8 cellular contexts compared by ENCODE assay signal in genomic region chrX:135985123-135985973, GRCh38. TPM values are rescaled to one million over a fixed set of nuclear protein-coding genes. Genes with fewer than 3 reads are reported as not detected.
DNase-seq lines count a peak whose midpoint lies in the region; ATAC-seq and TF ChIP-seq lines count a peak whose summit lies in the region.

TSS of gene SLC9A6 (plus strand) at chrX:135985435. CDS start at chrX:135985659, 224 bp downstream.

- no peaks in the 10 kb centered on the region; the same call in 1 of the 2 replicates for H4K20me1 ChIP-seq in GM23338 (replicated peaks; ENCODE audit: insufficient read depth)

- H3K4me3 ChIP-seq in GM23338 (peak within 1 kb of the TSS; percentile 72), cardiac muscle cell (peak within 1 kb of the TSS; percentile 59), parathyroid adenoma (ENCODE audit: low read depth, low read length) (peak within 1 kb of the TSS; percentile 68), transverse colon (peak within 1 kb of the TSS; percentile 41 to 62 (median 54))

- H3K79me2 ChIP-seq in GM23338 (replicated peaks; ENCODE audit: insufficient read depth) (peaks cover 50% of the 10 kb centered on the region), parathyroid adenoma (peaks cover 2% of the 10 kb centered on the region)

- H3K27ac Mint-ChIP-seq in GM23338, result peak within 1 kb of the TSS; percentile 36
- H3K27ac Mint-ChIP-seq in activated naive CD8-positive, alpha-beta T cell treated with anti-CD3 and anti-CD28 coated beads for 36 hours, result peak within 1 kb of the TSS; percentile 90

- H3K36me3 ChIP-seq in GM23338 (ENCODE audit: insufficient read depth), result no peaks in the 10 kb centered on the region
- no peaks in the 10 kb centered on the region for H3K36me3 ChIP-seq in cardiac muscle cell
- no peaks in the 10 kb centered on the region for H3K36me3 ChIP-seq in parathyroid adenoma (ENCODE audit: control insufficient read depth, insufficient read depth, low read length)
- H3K36me3 ChIP-seq in transverse colon, result no peaks in the 10 kb centered on the region

- H3K9me2 ChIP-seq in GM23338 (ENCODE audit: insufficient read depth), result no peaks in the 10 kb centered on the region

- H3K9me3 Mint-ChIP-seq in GM23338, result no peaks in the 10 kb centered on the region
- no peaks in the 10 kb centered on the region for H3K9me3 Mint-ChIP-seq in activated naive CD8-positive, alpha-beta T cell treated with anti-CD3 and anti-CD28 coated beads for 36 hours

- H3K4me2 ChIP-seq in GM23338 (peak within 1 kb of the TSS; percentile 85), parathyroid adenoma (ENCODE audit: low read length) (peak within 1 kb of the TSS; percentile 69)

- peak within 1 kb of the TSS; percentile 87 for H3K4me3 Mint-ChIP-seq in GM23338
- H3K4me3 Mint-ChIP-seq in activated naive CD8-positive, alpha-beta T cell treated with anti-CD3 and anti-CD28 coated beads for 36 hours, result peak within 1 kb of the TSS; percentile 92

- H3K27me3 Mint-ChIP-seq in GM23338 (ENCODE audit: insufficient read depth, low read depth, poor library complexity), result peaks cover 3% of the 10 kb centered on the region
- no peaks in the 10 kb centered on the region for H3K27me3 Mint-ChIP-seq in activated naive CD8-positive, alpha-beta T cell treated with anti-CD3 and anti-CD28 coated beads for 36 hours

- peak; percentile 74 for DNase-seq in G401 (ENCODE audit: low spot score)
- DNase-seq in GM23338 (ENCODE audit: low spot score), result peak; percentile 81
- DNase-seq in M059J (ENCODE audit: low read depth), result peak; percentile 76
- DNase-seq in activated naive CD8-positive, alpha-beta T cell treated with anti-CD3 and anti-CD28 coated beads for 36 hours, result peak; percentile 72
- DNase-seq in cardiac muscle cell (ENCODE audit: low read depth in 1 of 2, low spot score in 1 of 2), result peak; percentile 57 to 82
- DNase-seq in transverse colon, result peak; percentile 81

- H3K27me3 ChIP-seq in GM23338 (ENCODE audit: insufficient read depth) (no peaks in the 10 kb centered on the region), cardiac muscle cell (no peaks in the 10 kb centered on the region), parathyroid adenoma (ENCODE audit: control insufficient read depth, insufficient read depth, low read length) (no peaks in the 10 kb centered on the region), transverse colon (no peaks in the 10 kb centered on the region)

- no peak for TF ChIP-seq CTCF in GM23338 (conservative IDR thresholded peaks at IDR 0.05; ENCODE audit: low read depth in 2 of 2)
- TF ChIP-seq CTCF in cardiac muscle cell (IDR thresholded peaks at IDR 0.05; ENCODE audit: low read depth, low read length), result no peak
- no peak for TF ChIP-seq CTCF in parathyroid adenoma (IDR thresholded peaks at IDR 0.05)
- no peak for TF ChIP-seq CTCF in transverse colon (IDR thresholded peaks at IDR 0.05)

- 50% methylated on average over 41 of the region's 69 CpGs; no CpG with 5 or more reads in 1 of the 2 donors for WGBS in transverse colon (ENCODE audit: low coverage in 1 of 2), 2 donors

- peaks cover 26% of the 10 kb centered on the region for H3K4me1 Mint-ChIP-seq in GM23338
- H3K4me1 Mint-ChIP-seq in activated naive CD8-positive, alpha-beta T cell treated with anti-CD3 and anti-CD28 coated beads for 36 hours, result peaks cover 38% of the 10 kb centered on the region

- TF ChIP-seq POLR2A in transverse colon (IDR thresholded peaks at IDR 0.05), result no peak

- no peaks in the 10 kb centered on the region for H3K9me3 ChIP-seq in cardiac muscle cell (ENCODE audit: low read depth)
- H3K9me3 ChIP-seq in parathyroid adenoma (ENCODE audit: control insufficient read depth, low read length), result no peaks in the 10 kb centered on the region
- H3K9me3 ChIP-seq in transverse colon, result no peaks in the 10 kb centered on the region

- H2AFZ ChIP-seq in GM23338, result peak within 1 kb of the TSS; percentile 81
- peak within 1 kb of the TSS; percentile 88 for H2AFZ ChIP-seq in parathyroid adenoma

- intact Hi-C loops in transverse colon (cut with DNase I; ENCODE audit: low total_unique reads), result loop anchor here (2.0 kb wide), 1 partner anchor 25 kb away; no protein-coding TSS in a partner anchor

- in situ Hi-C loops in G401 (cut with HindIII; ENCODE audit: low sequenced_read_pairs), result no loop called here
- in situ Hi-C loops in transverse colon (cut with MboI; ENCODE audit: low pct_ligation_motif_present in 1 of 4, low pct_unique_long_range_greater_than_20kb in 1 of 4, low sequenced_read_pairs in 3 of 4), result no loop called here

- H3K36me3 Mint-ChIP-seq in GM23338 (ENCODE audit: low read depth), result no peaks in the 10 kb centered on the region; the same call in 2 of the 3 replicates
- peaks cover 4% of the 10 kb centered on the region for H3K36me3 Mint-ChIP-seq in activated naive CD8-positive, alpha-beta T cell treated with anti-CD3 and anti-CD28 coated beads for 36 hours

- H3K9ac ChIP-seq in parathyroid adenoma, result peak within 1 kb of the TSS; percentile 28

- no peak for TF ChIP-seq EP300 in transverse colon (IDR thresholded peaks at IDR 0.05; ENCODE audit: low read depth)

- no peaks in the 10 kb centered on the region for H3F3A ChIP-seq in GM23338 (replicated peaks; ENCODE audit: low read depth)

- H3K27ac ChIP-seq in GM23338 (ENCODE audit: low read depth) (peak within 1 kb of the TSS; percentile 80; the same call in 1 of the 2 replicates), cardiac muscle cell (peak within 1 kb of the TSS; percentile 60), parathyroid adenoma (peak within 1 kb of the TSS; percentile 75), transverse colon (peak within 1 kb of the TSS; percentile 81 to 94 (median 86))

- H3K4me1 ChIP-seq in GM23338 (ENCODE audit: insufficient read depth) (0 out of 2 replicates have a peak, but pooled peaks cover 7% of the 10 kb centered on the region), cardiac muscle cell (ENCODE audit: low read depth) (no peaks in the 10 kb centered on the region), parathyroid adenoma (no peaks in the 10 kb centered on the region), transverse colon (peaks cover 0 to 16% (median 4%) of the 10 kb centered on the region in 4 donors)

- peak; percentile 96 for ATAC-seq in GM23338
- ATAC-seq in SK-N-SH treated with all-trans-retinoic acid at 6 μM for 48 hours, result peak; percentile 95

TF ChIP-seq in GM23338, 12 proteins besides CTCF, POLR2A, EP300 and RAD21 (continues in another document):
- TF ChIP-seq EZH2 (IDR thresholded peaks at IDR 0.05; ENCODE audit: low read depth, unreplicated experiment), result no peak

TF ChIP-seq in SK-N-SH treated with all-trans-retinoic acid at 6 μM for 48 hours, 23 proteins besides CTCF, POLR2A, EP300 and RAD21 (continues in another document):
- no peak for TF ChIP-seq ZC3H10 (CRISPR knock-in tag; IDR thresholded peaks at IDR 0.05)
- no peak for TF ChIP-seq GLIS3 (CRISPR knock-in tag; IDR thresholded peaks at IDR 0.05)
- no peak for TF ChIP-seq ARNTL (CRISPR knock-in tag; IDR thresholded peaks at IDR 0.05; ENCODE audit: borderline replicate concordance, low read depth)
- TF ChIP-seq ZNF70 (CRISPR knock-in tag; IDR thresholded peaks at IDR 0.05), result no peak
- no peak for TF ChIP-seq ZNF565 (CRISPR knock-in tag; conservative IDR thresholded peaks at IDR 0.05; ENCODE audit: low read depth)
- TF ChIP-seq ZFP30 (CRISPR knock-in tag; IDR thresholded peaks at IDR 0.05), result no peak
- TF ChIP-seq TSHZ2 (CRISPR knock-in tag; IDR thresholded peaks at IDR 0.05), result no peak
- TF ChIP-seq CREB5 (CRISPR knock-in tag; IDR thresholded peaks at IDR 0.05; ENCODE audit: low read depth), result no peak
- TF ChIP-seq ZNF8 (CRISPR knock-in tag; IDR thresholded peaks at IDR 0.05), result no peak
- no peak for TF ChIP-seq ZFP3 (CRISPR knock-in tag; IDR thresholded peaks at IDR 0.05)
- no peak for TF ChIP-seq OSR1 (CRISPR knock-in tag; IDR thresholded peaks at IDR 0.05)
- TF ChIP-seq SNAI2 (CRISPR knock-in tag; IDR thresholded peaks at IDR 0.05), result no peak

RNA-seq across cellular contexts. Expression of gene SLC9A6, which starts in this region (rescaled TPM):
- total RNA-seq in G401 (2014; rRNA removed; shearing (Covaris generic)), result 5.5 and 6.4 TPM in 2 replicates
- total RNA-seq in GM23338 (2014; rRNA removed; shearing (Covaris generic)), result 17.1 and 18.9 TPM in 2 replicates
- polyA plus RNA-seq in GM23338 (2016; fragmentation: Nextera tagmentation; extraction: Ambion mirVana) (7.2 and 7.4 TPM in 2 replicates), cardiac muscle cell (11.8 and 12.3 TPM in 2 replicates)
- 39.8 and 48.9 TPM in 2 replicates for total RNA-seq in M059J (2014; rRNA removed; shearing (Covaris generic))
- total RNA-seq in activated naive CD8-positive, alpha-beta T cell treated with anti-CD3 and anti-CD28 coated beads for 36 hours, result 10 to 100 TPM; 10.7 to 11.7 TPM
- total RNA-seq in cardiac muscle cell (12.0 and 13.2 TPM in 2 replicates), transverse colon (10 to 100 TPM; 13.5 to 26.3 (median 21.7) TPM)

Comparison
In these comparisons a context has a peak if more than half of its experiments do, and no peak if none do; other contexts are left out.
1. Peak in every context shown above with its lines: DNase-seq, ATAC-seq, H3K4me3 ChIP-seq and H3K27ac ChIP-seq.